ENCODE assay signal across 19 cellular contexts in the genomic region with DNA sequence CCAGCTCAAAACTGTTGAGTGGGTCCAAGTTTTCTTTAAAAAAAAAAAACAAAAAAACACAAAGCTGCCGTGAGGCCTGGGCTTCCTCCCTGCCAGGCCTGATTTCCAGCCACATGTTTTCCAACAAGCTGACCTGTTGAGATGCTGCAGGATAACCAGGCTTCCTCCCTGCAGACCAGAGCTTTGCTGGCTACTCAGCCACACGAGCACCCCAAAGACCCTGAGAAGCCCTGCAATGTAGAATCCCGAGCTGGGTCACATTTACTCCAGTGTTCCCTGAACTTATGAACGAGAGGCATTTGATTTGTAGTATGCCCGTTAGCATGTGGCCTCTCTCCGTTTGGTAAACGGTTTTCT. TPM values are rescaled to one million over a fixed set of nuclear protein-coding genes. Genes with fewer than 3 reads are reported as not detected.
DNase-seq lines count a peak whose midpoint lies in the region; ATAC-seq and TF ChIP-seq lines count a peak whose summit lies in the region.
"Had no signal": no experiment of that assay in that cellular context is flagged by ENCODE, and none has a peak within 500 bp of the region (broad histone marks: within the 10 kb centered on the region; RNA-seq: fewer than 3 reads in every experiment).

No MANE protein-coding gene starts in this region.

- H3K27me3 ChIP-seq in heart right ventricle = peaks cover 0 to 11% (median 0%) of the 10 kb centered on the region in 7 donors
- H3K27me3 ChIP-seq in thoracic aorta (replicated peaks; ENCODE audit: insufficient read depth) = no peaks in the 10 kb centered on the region

- DNase-seq in heart right ventricle (no peak), left ventricle myocardium superior (no peak), mesothelial cell of epicardium (ENCODE audit: low spot score in 2 of 2, unreplicated experiment in 2 of 2) (no peak), thoracic aorta (ENCODE audit: low spot score) (no peak)
- DNase-seq in activated CD4-positive, alpha-beta memory T cell treated with anti-CD3 and anti-CD28 coated beads for 36 hours = no peak
- DNase-seq: activated CD4-positive, alpha-beta T cell treated with anti-CD3 and anti-CD28 coated beads for 36 hours; Karpas-422; left colon; MV-4-11; NCI-H526 treated with DMSO at 0.1 percent for 48 hours; stimulated activated CD4-positive, alpha-beta T cell treated with anti-CD3 and anti-CD28 coated beads, Interleukin-2, amount 100 ng/mL, for 48 hours; stimulated activated naive CD8-positive, alpha-beta T cell treated with anti-CD3 and anti-CD28 coated beads, Interleukin-15, Interleukin-2, amounts not matched to agents 100 U/mL and 50 U/mL, for 24 hours had no signal

- H3K27me3 Mint-ChIP-seq in mesothelial cell of epicardium (ENCODE audit: low read depth) = peaks cover 18% of the 10 kb centered on the region
- peaks cover 43% of the 10 kb centered on the region for H3K27me3 Mint-ChIP-seq in activated CD4-positive, alpha-beta memory T cell treated with anti-CD3 and anti-CD28 coated beads for 36 hours
- H3K27me3 Mint-ChIP-seq: B cell had no signal

- H3K4me1 ChIP-seq in heart right ventricle (peaks cover 0 to 53% (median 39%) of the 10 kb centered on the region in 9 donors), thoracic aorta (ENCODE audit: control insufficient read depth in 1 of 2, low read depth in 2 of 2) (peaks cover 11 to 51% of the 10 kb centered on the region in 2 donors)
- H3K4me1 ChIP-seq: prostate gland had no signal

- no peak overlapping the region for H3K4me3 Mint-ChIP-seq in mesothelial cell of epicardium
- H3K4me3 Mint-ChIP-seq in activated CD4-positive, alpha-beta memory T cell treated with anti-CD3 and anti-CD28 coated beads for 36 hours = no peak overlapping the region
- H3K4me3 Mint-ChIP-seq: activated CD4-positive, alpha-beta T cell treated with anti-CD3 and anti-CD28 coated beads for 36 hours; activated naive CD4-positive, alpha-beta T cell treated with anti-CD3 and anti-CD28 coated beads, Interleukin-2, amount 50 U/mL, for 24 hours; B cell; type B pancreatic cell had no signal

- TF ChIP-seq CTCF in heart right ventricle (IDR thresholded peaks at IDR 0.05) (no peak), mesothelial cell of epicardium (IDR thresholded peaks at IDR 0.05; ENCODE audit: unreplicated experiment) (no peak), thoracic aorta (IDR thresholded peaks at IDR 0.05) (no peak)

- POLR2A ChIA-PET in activated CD4-positive, alpha-beta memory T cell treated with anti-CD3 and anti-CD28 coated beads for 36 hours (lab: Charles Lee) = no interaction called here

- H3K36me3 ChIP-seq in heart right ventricle (peaks cover 0 to 29% (median 0%) of the 10 kb centered on the region in 9 donors), thoracic aorta (no peaks in the 10 kb centered on the region)
- H3K36me3 ChIP-seq: prostate gland had no signal

- H3K4me3 ChIP-seq in heart right ventricle = no peak overlapping the region
- H3K4me3 ChIP-seq in thoracic aorta = no peak overlapping the region
- H3K4me3 ChIP-seq: prostate gland had no signal

- H3K27ac Mint-ChIP-seq in mesothelial cell of epicardium = peak overlapping the region; percentile 35
- H3K27ac Mint-ChIP-seq in activated CD4-positive, alpha-beta memory T cell treated with anti-CD3 and anti-CD28 coated beads for 36 hours = no peak overlapping the region
- H3K27ac Mint-ChIP-seq: activated CD4-positive, alpha-beta T cell treated with anti-CD3 and anti-CD28 coated beads for 36 hours; activated naive CD4-positive, alpha-beta T cell treated with anti-CD3 and anti-CD28 coated beads, Interleukin-2, amount 50 U/mL, for 24 hours; type B pancreatic cell had no signal

- no peaks in the 10 kb centered on the region for H3K36me3 Mint-ChIP-seq in mesothelial cell of epicardium
- no peaks in the 10 kb centered on the region for H3K36me3 Mint-ChIP-seq in activated CD4-positive, alpha-beta memory T cell treated with anti-CD3 and anti-CD28 coated beads for 36 hours
- H3K36me3 Mint-ChIP-seq: activated naive CD4-positive, alpha-beta T cell treated with anti-CD3 and anti-CD28 coated beads, Interleukin-2, amount 50 U/mL, for 24 hours; type B pancreatic cell had no signal

- H3K9me3 ChIP-seq in heart right ventricle (no peaks in the 10 kb centered on the region), thoracic aorta (no peaks in the 10 kb centered on the region)
- H3K9me3 ChIP-seq: prostate gland had no signal

- H3K27ac ChIP-seq in heart right ventricle = peak overlapping the region in 6 of 10 donors; percentile 21 to 95 (median 60)
- H3K27ac ChIP-seq in cingulate gyrus (ENCODE audit: low read depth, low read length) = peak overlapping the region; percentile 88
- peak overlapping the region; percentile 5 to 69 for H3K27ac ChIP-seq in thoracic aorta
- H3K27ac ChIP-seq: prostate gland had no signal

- H3K4me1 Mint-ChIP-seq in mesothelial cell of epicardium = peaks cover 22% of the 10 kb centered on the region
- no peaks in the 10 kb centered on the region for H3K4me1 Mint-ChIP-seq in activated CD4-positive, alpha-beta memory T cell treated with anti-CD3 and anti-CD28 coated beads for 36 hours (ENCODE audit: low read depth)
- H3K4me1 Mint-ChIP-seq: activated CD4-positive, alpha-beta T cell treated with anti-CD3 and anti-CD28 coated beads for 36 hours; activated naive CD4-positive, alpha-beta T cell treated with anti-CD3 and anti-CD28 coated beads, Interleukin-2, amount 50 U/mL, for 24 hours had no signal

- intact Hi-C loops in heart right ventricle (cut with DNase I) = loop anchor here in 3 of 10 donors (5.0 to 10.0 kb wide), 2 partner anchors 97 to 206 kb away; a partner anchor contains a TSS
- intact Hi-C loops in left ventricle myocardium superior (cut with micrococcal nuclease) = loop anchor here (10.0 kb wide), 1 partner anchor 94 kb away; no protein-coding TSS in a partner anchor
- intact Hi-C loops in activated CD4-positive, alpha-beta memory T cell treated with anti-CD3 and anti-CD28 coated beads for 36 hours (cut with micrococcal nuclease) = loop anchor here (10.0 kb wide), 1 partner anchor 94 kb away; no protein-coding TSS in a partner anchor

- 65 to 69% methylated on average over 7 of the region's 7 CpGs for WGBS in heart right ventricle, 2 donors

- no peaks in the 10 kb centered on the region for H3K9me3 Mint-ChIP-seq in mesothelial cell of epicardium
- H3K9me3 Mint-ChIP-seq in activated CD4-positive, alpha-beta memory T cell treated with anti-CD3 and anti-CD28 coated beads for 36 hours = no peaks in the 10 kb centered on the region
- H3K9me3 Mint-ChIP-seq: activated naive CD4-positive, alpha-beta T cell treated with anti-CD3 and anti-CD28 coated beads, Interleukin-2, amount 50 U/mL, for 24 hours; type B pancreatic cell had no signal

- CTCF ChIA-PET in activated CD4-positive, alpha-beta memory T cell treated with anti-CD3 and anti-CD28 coated beads for 36 hours (lab: Charles Lee) = no interaction called here

- ATAC-seq in heart right ventricle = no peak
- no peak for ATAC-seq in left ventricle myocardium superior
- no peak for ATAC-seq in thoracic aorta (ENCODE audit: insufficient number of reproducible peaks, low FRiP score, low read depth)
- ATAC-seq in GM21528 (IDR thresholded peaks at IDR 0.05; ENCODE audit: low FRiP score, unreplicated experiment) = no peak
- no peak for ATAC-seq in HG02610 (IDR thresholded peaks at IDR 0.05; ENCODE audit: unreplicated experiment)
- ATAC-seq: activated CD4-positive, alpha-beta T cell treated with anti-CD3 and anti-CD28 coated beads for 36 hours; left colon; stimulated activated naive CD8-positive, alpha-beta T cell treated with anti-CD3 and anti-CD28 coated beads, Interleukin-15, Interleukin-2, amounts not matched to agents 100 U/mL and 50 U/mL, for 24 hours had no signal

RNA-seq across cellular contexts. Expression of a gene that starts 3.9 kb away (rescaled TPM):
- total RNA-seq in heart right ventricle = 10 to 100 TPM; 16.7 to 45.8 (median 24.8) TPM
- polyA plus RNA-seq in heart right ventricle = 10 to 100 TPM in 1 of 2 donors, 1 to 10 TPM in 1; 9.7 to 31.5 TPM
- 18.1 TPM for total RNA-seq in left ventricle myocardium superior
- total RNA-seq in mesothelial cell of epicardium = 6.1 to 6.8 TPM (median 6.4 TPM) in 3 replicates
- 10 to 100 TPM; 29.5 to 62.9 TPM for total RNA-seq in thoracic aorta
- total RNA-seq in activated CD4-positive, alpha-beta memory T cell treated with anti-CD3 and anti-CD28 coated beads for 36 hours = not detected

Comparison
In these comparisons a context has a peak if more than half of its experiments do, and no peak if none do; other contexts are left out.
1. H3K27ac ChIP-seq: peak in every context shown above with its lines; median percentile 88 in cingulate gyrus; 60 in heart right ventricle; 37 in thoracic aorta.